Comparison of ENCODE assay signal across 1 cellular context in the genomic region with DNA sequence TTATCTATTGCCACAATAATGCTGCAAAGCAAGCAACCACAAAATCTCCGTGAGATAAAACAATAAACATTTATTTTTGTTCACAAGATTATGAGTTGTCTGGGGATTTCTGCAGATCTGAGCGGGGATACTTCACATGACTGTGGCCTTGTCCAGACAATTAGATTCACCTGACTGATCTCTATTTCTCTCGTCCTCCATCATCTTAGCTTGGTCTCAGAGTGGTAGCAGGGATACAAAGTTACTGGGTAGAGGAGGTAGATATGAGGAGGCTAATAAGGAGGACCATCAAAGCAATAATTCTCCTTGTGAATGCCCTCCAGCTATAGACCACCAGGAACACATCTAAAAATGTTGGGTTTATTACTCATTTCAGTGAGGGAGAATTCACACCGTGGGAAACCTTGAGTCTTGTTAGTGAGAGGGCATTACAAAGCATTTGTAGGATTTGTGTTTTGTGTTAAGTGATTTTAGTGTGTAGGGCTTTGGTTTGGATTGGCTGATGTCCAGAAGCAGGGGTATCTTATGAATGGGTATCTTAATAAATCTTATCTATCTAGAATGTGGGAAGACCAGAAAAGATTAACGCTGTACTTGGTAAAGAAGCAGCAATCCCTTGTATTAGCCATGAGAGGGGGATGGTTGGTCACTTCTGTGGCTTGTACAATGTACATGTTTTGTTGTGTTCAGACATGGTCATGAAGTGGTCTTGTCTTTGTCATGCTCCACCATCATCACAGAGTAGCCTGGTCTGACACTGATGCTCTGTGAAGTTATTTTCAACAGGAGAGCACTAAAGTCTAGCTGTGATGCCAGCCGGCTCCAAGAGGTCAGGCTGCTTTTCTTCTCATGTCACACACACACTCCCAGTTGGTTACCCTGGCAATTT.
TF ChIP-seq lines count a peak whose summit lies in the region.

No MANE protein-coding gene starts in this region.

TF ChIP-seq in HCT116, 20 proteins besides CTCF, POLR2A, EP300 and RAD21 (continued from another document):
- TF ChIP-seq, protein P1, sequence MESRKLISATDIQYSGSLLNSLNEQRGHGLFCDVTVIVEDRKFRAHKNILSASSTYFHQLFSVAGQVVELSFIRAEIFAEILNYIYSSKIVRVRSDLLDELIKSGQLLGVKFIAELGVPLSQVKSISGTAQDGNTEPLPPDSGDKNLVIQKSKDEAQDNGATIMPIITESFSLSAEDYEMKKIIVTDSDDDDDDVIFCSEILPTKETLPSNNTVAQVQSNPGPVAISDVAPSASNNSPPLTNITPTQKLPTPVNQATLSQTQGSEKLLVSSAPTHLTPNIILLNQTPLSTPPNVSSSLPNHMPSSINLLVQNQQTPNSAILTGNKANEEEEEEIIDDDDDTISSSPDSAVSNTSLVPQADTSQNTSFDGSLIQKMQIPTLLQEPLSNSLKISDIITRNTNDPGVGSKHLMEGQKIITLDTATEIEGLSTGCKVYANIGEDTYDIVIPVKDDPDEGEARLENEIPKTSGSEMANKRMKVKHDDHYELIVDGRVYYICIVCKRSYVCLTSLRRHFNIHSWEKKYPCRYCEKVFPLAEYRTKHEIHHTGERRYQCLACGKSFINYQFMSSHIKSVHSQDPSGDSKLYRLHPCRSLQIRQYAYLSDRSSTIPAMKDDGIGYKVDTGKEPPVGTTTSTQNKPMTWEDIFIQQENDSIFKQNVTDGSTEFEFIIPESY (IDR thresholded peaks at IDR 0.05; ENCODE audit: extremely low read depth, insufficient replicate concordance, low read length): no peak
- no peak for TF ChIP-seq EGR1 (IDR thresholded peaks at IDR 0.05; ENCODE audit: low read depth)
- no peak for TF ChIP-seq TCF7L2 (IDR thresholded peaks at IDR 0.05; ENCODE audit: borderline replicate concordance, extremely low read depth, insufficient read depth, insufficient read length)
- no peak for TF ChIP-seq EZH2 (IDR thresholded peaks at IDR 0.05)
- no peak for TF ChIP-seq SP1 (IDR thresholded peaks at IDR 0.05; ENCODE audit: low read depth)
- TF ChIP-seq ZFX (IDR thresholded peaks at IDR 0.05): no peak
- TF ChIP-seq ELF1 (IDR thresholded peaks at IDR 0.05; ENCODE audit: borderline replicate concordance, low read depth): no peak
- no peak for TF ChIP-seq ZNF274 (IDR thresholded peaks at IDR 0.05; ENCODE audit: low read depth, low read length)
- no peak for TF ChIP-seq SRF (IDR thresholded peaks at IDR 0.05; ENCODE audit: low read depth)
- TF ChIP-seq FOSL1 (IDR thresholded peaks at IDR 0.05; ENCODE audit: low read depth): no peak
- TF ChIP-seq, protein P2, sequence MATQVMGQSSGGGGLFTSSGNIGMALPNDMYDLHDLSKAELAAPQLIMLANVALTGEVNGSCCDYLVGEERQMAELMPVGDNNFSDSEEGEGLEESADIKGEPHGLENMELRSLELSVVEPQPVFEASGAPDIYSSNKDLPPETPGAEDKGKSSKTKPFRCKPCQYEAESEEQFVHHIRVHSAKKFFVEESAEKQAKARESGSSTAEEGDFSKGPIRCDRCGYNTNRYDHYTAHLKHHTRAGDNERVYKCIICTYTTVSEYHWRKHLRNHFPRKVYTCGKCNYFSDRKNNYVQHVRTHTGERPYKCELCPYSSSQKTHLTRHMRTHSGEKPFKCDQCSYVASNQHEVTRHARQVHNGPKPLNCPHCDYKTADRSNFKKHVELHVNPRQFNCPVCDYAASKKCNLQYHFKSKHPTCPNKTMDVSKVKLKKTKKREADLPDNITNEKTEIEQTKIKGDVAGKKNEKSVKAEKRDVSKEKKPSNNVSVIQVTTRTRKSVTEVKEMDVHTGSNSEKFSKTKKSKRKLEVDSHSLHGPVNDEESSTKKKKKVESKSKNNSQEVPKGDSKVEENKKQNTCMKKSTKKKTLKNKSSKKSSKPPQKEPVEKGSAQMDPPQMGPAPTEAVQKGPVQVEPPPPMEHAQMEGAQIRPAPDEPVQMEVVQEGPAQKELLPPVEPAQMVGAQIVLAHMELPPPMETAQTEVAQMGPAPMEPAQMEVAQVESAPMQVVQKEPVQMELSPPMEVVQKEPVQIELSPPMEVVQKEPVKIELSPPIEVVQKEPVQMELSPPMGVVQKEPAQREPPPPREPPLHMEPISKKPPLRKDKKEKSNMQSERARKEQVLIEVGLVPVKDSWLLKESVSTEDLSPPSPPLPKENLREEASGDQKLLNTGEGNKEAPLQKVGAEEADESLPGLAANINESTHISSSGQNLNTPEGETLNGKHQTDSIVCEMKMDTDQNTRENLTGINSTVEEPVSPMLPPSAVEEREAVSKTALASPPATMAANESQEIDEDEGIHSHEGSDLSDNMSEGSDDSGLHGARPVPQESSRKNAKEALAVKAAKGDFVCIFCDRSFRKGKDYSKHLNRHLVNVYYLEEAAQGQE (IDR thresholded peaks at IDR 0.05; ENCODE audit: low read depth): no peak
- TF ChIP-seq, protein P3, sequence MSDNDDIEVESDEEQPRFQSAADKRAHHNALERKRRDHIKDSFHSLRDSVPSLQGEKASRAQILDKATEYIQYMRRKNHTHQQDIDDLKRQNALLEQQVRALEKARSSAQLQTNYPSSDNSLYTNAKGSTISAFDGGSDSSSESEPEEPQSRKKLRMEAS (IDR thresholded peaks at IDR 0.05): no peak
- no peak for TF ChIP-seq CEBPB (IDR thresholded peaks at IDR 0.05; ENCODE audit: low read depth)
- no peak for TF ChIP-seq JUND (IDR thresholded peaks at IDR 0.05)
- TF ChIP-seq, protein P4, sequence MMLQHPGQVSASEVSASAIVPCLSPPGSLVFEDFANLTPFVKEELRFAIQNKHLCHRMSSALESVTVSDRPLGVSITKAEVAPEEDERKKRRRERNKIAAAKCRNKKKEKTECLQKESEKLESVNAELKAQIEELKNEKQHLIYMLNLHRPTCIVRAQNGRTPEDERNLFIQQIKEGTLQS (IDR thresholded peaks at IDR 0.05): no peak
- no peak for TF ChIP-seq POLR2AphosphoS5 (IDR thresholded peaks at IDR 0.05; ENCODE audit: low read depth, low read length)
